ENCODE assay signal across 8 cellular contexts in genomic region chr7:74454059-74454947, GRCh38. TPM values are rescaled to one million over a fixed set of nuclear protein-coding genes. Genes with fewer than 3 reads are reported as not detected.
DNase-seq lines count a peak whose midpoint lies in the region; ATAC-seq and TF ChIP-seq lines count a peak whose summit lies in the region.

No MANE protein-coding gene starts in this region.

- no peaks in the 10 kb centered on the region for H3K27me3 Mint-ChIP-seq in brain

- H3K9me3 Mint-ChIP-seq in brain, result no peaks in the 10 kb centered on the region

- WGBS in stomach, 5 donors, result 3 to 22% (median 4%) methylated on average over 6 to 51 of the region's 54 CpGs

- peak; percentile 6 for ATAC-seq in left lung
- ATAC-seq in GM18858 (IDR thresholded peaks at IDR 0.05; ENCODE audit: unreplicated experiment), result no peak

- H3K27me3 ChIP-seq in A673 (replicated peaks; ENCODE audit: insufficient read depth, low read depth, low read length, poor library complexity), result no peaks in the 10 kb centered on the region
- no peaks in the 10 kb centered on the region for H3K27me3 ChIP-seq in HUES48 (ENCODE audit: control insufficient read depth, insufficient read depth, low read length)
- H3K27me3 ChIP-seq in left lung, result peaks cover 0 to 37% of the 10 kb centered on the region in 2 donors
- H3K27me3 ChIP-seq in stomach, result peaks cover 0 to 19% (median 0%) of the 10 kb centered on the region in 3 donors

- no peaks in the 10 kb centered on the region for H3K36me3 ChIP-seq in A673 (ENCODE audit: insufficient read depth, low read length, poor library complexity, severe bottlenecking)
- H3K36me3 ChIP-seq in HUES48 (ENCODE audit: control insufficient read depth, insufficient read depth, low read length), result no peaks in the 10 kb centered on the region
- H3K36me3 ChIP-seq in left lung, result no peaks in the 10 kb centered on the region
- no peaks in the 10 kb centered on the region for H3K36me3 ChIP-seq in stomach

- DNase-seq in A673 (ENCODE audit: low spot score) (no peak), left lung (peak in 1 of 2 donors; percentile 73), stomach (no peak), NCI-H774 (lab: John Stamatoyannopoulos, UW) (no peak), DMS114 treated with DMSO at 0.1 percent for 48 hours (lab: John Stamatoyannopoulos, UW; ENCODE audit: unreplicated experiment) (no peak)

- H3K4me1 ChIP-seq in A673 (ENCODE audit: insufficient read depth, low read length, poor library complexity, severe bottlenecking), result peaks cover 12% of the 10 kb centered on the region
- H3K4me1 ChIP-seq in HUES48 (ENCODE audit: control insufficient read depth, insufficient read depth, low read length), result no peaks in the 10 kb centered on the region
- H3K4me1 ChIP-seq in left lung, result peaks cover 0 to 35% of the 10 kb centered on the region in 2 donors
- H3K4me1 ChIP-seq in stomach, result peaks cover 10 to 67% (median 43%) of the 10 kb centered on the region in 4 donors

- TF ChIP-seq CTCF in A673 (conservative IDR thresholded peaks at IDR 0.05; ENCODE audit: low read depth, low read length), result no peak
- no peak for TF ChIP-seq CTCF in brain (conservative IDR thresholded peaks at IDR 0.05)
- TF ChIP-seq CTCF in left lung (IDR thresholded peaks at IDR 0.05), result no peak
- no peak for TF ChIP-seq CTCF in stomach (IDR thresholded peaks at IDR 0.05)

- POLR2A ChIA-PET in A673 (lab: Charles Lee; ENCODE audit: low non-redundant PET), result interaction anchor here (0.5 kb wide), 1 partner anchor 27 kb away, joined by 3 read pairs; no protein-coding TSS in a partner anchor

- CTCF ChIA-PET in A673 (lab: Charles Lee), result interaction anchor here (0.8 kb wide), 1 partner anchor 9 kb away, joined by 9 read pairs; no protein-coding TSS in a partner anchor

- intact Hi-C loops in A673 (cut with micrococcal nuclease; ENCODE audit: unreplicated experiment), result loop anchor here (5.0 kb wide), 1 partner anchor 113 kb away; no protein-coding TSS in a partner anchor
- intact Hi-C loops in left lung (cut with DNase I), result no loop called here
- intact Hi-C loops in stomach (cut with DNase I; ENCODE audit: low total_unique reads), result no loop called here

- peaks cover 20% of the 10 kb centered on the region for H3K36me3 Mint-ChIP-seq in brain

- H3K9me3 ChIP-seq in A673 (ENCODE audit: low read depth, low read length, poor library complexity, severe bottlenecking), result no peaks in the 10 kb centered on the region
- no peaks in the 10 kb centered on the region for H3K9me3 ChIP-seq in HUES48 (ENCODE audit: control insufficient read depth, insufficient read depth, low read length)
- H3K9me3 ChIP-seq in left lung, result no peaks in the 10 kb centered on the region
- H3K9me3 ChIP-seq in stomach, result no peaks in the 10 kb centered on the region

- H3K4me3 ChIP-seq in A673 (ENCODE audit: low read depth, low read length, poor library complexity, severe bottlenecking) (peak overlapping the region; percentile 92), HUES48 (ENCODE audit: low read depth, low read length) (peak overlapping the region; percentile 68), left lung (peak overlapping the region; percentile 55), stomach (peak overlapping the region; percentile 74 to 84 (median 80))

- H3K27ac Mint-ChIP-seq in brain, result peak overlapping the region; percentile 86 to 97 (median 92)

- no peak for TF ChIP-seq EP300 in stomach (IDR thresholded peaks at IDR 0.05)

- H3K4me3 Mint-ChIP-seq in brain, result peak overlapping the region; percentile 78 to 87 (median 84)

- peak overlapping the region; percentile 18 for H3K9ac ChIP-seq in HUES48 (ENCODE audit: low read depth, low read length)

- H3K27ac ChIP-seq in A673 (ENCODE audit: low read depth, low read length, poor library complexity, severe bottlenecking), result peak overlapping the region; percentile 91
- H3K27ac ChIP-seq in HUES48 (ENCODE audit: low read depth, low read length), result peak overlapping the region; percentile 76
- H3K27ac ChIP-seq in left lung, result peak overlapping the region; percentile 63 to 77
- peak overlapping the region; percentile 79 to 98 (median 92) for H3K27ac ChIP-seq in stomach

- H3K4me1 Mint-ChIP-seq in brain, result peaks cover 54% of the 10 kb centered on the region

- no peak for TF ChIP-seq POLR2A in stomach (IDR thresholded peaks at IDR 0.05)

- BruUV-seq in A673 (replicated peaks; lab: Mats Ljungman, UMichigan), result no TSS peak

RNA-seq across cellular contexts. Expression of gene GTF2IRD1, which starts 0.6 kb away (rescaled TPM):
- 73.6 and 80.4 TPM in 2 replicates for total RNA-seq in A673 (2021)
- 33.6 TPM for polyA plus RNA-seq in brain (ENCODE audit: insufficient read depth, low read depth, low replicate concordance)
- 10 to 100 TPM; 20.8 to 28.3 TPM for total RNA-seq in left lung
- total RNA-seq in stomach, result 10 to 100 TPM in 4 of 5 donors, 1 to 10 TPM in 1; 9.3 to 40.8 (median 19.6) TPM
- 10 to 100 TPM in 1 of 3 donors, 1 to 10 TPM in 2; 8.0 to 41.1 (median 8.4) TPM for polyA plus RNA-seq in stomach
